In the genomic region with DNA sequence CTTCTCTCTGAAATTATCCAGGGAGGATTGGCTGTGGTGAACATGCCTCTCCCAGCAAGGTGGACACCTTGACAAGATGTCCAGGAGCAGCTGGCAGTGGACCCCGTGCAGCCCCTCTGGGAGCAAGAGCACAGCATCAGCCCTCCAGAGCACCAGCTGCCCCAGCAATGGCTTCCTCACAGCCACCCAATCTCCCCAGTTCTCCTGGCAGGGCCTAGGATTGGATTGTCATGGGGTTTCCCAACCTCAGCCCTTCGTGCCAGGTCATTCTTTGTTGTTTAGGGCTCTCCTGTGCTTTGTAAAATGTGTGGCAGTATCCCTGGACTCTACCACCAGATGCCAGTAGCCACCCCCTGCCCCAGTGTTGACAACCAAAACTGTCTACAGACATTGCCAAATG, we compare ENCODE assay signal across 34 cellular contexts. TPM values are rescaled to one million over a fixed set of nuclear protein-coding genes. Genes with fewer than 3 reads are reported as not detected.
"Had no signal": no experiment of that assay in that cellular context is flagged by ENCODE, and none has a peak within 500 bp of the region (broad histone marks: within the 10 kb centered on the region; RNA-seq: fewer than 3 reads in every experiment).

No MANE protein-coding gene starts in this region.

- H3K27ac Mint-ChIP-seq: activated CD4-positive, alpha-beta memory T cell treated with anti-CD3 and anti-CD28 coated beads, Interleukin-2, amount 10 ng/mL, durations not matched to agents 7 days and 5 days; activated CD4-positive, alpha-beta T cell treated with anti-CD3 and anti-CD28 coated beads, Interleukin-2, amount 10 ng/mL, durations not matched to agents 7 days and 5 days; activated naive CD8-positive, alpha-beta T cell; activated naive CD8-positive, alpha-beta T cell treated with anti-CD3 and anti-CD28 coated beads, Interleukin-2, amount 50 U/mL, for 24 hours; activated T-cell treated with anti-CD3 and anti-CD28 coated beads, Interleukin-2, amount 50 U/mL, for 24 hours; activated T-cell treated with anti-CD3 and anti-CD28 coated beads, Interleukin-2, amount 50 U/mL, for 72 hours; WTC11 had no signal

- H3K9me3 ChIP-seq: adrenal gland, body of pancreas, colonic mucosa, esophagus squamous epithelium had no signal

- H3K4me3 ChIP-seq: adrenal gland, body of pancreas, colonic mucosa, esophagus squamous epithelium had no signal

- H3K27ac ChIP-seq: body of pancreas, colonic mucosa, epithelial cell of prostate, esophagus squamous epithelium had no signal

- ATAC-seq: activated naive CD8-positive, alpha-beta T cell treated with anti-CD3 and anti-CD28 coated beads, Interleukin-2, amount 50 U/mL, for 24 hours; activated T-cell treated with anti-CD3 and anti-CD28 coated beads, Interleukin-2, amount 50 U/mL, for 72 hours; body of pancreas; WTC11 had no signal

- H3K36me3 Mint-ChIP-seq: activated naive CD8-positive, alpha-beta T cell; WTC11 had no signal

- H3K27me3 ChIP-seq: adrenal gland, body of pancreas, colonic mucosa had no signal

- H3K4me3 Mint-ChIP-seq: activated CD4-positive, alpha-beta memory T cell treated with anti-CD3 and anti-CD28 coated beads, Interleukin-2, amount 10 ng/mL, durations not matched to agents 7 days and 5 days; activated CD4-positive, alpha-beta T cell treated with anti-CD3 and anti-CD28 coated beads, Interleukin-2, amount 10 ng/mL, durations not matched to agents 7 days and 5 days; activated naive CD8-positive, alpha-beta T cell; activated naive CD8-positive, alpha-beta T cell treated with anti-CD3 and anti-CD28 coated beads, Interleukin-2, amount 50 U/mL, for 24 hours; activated T-cell treated with anti-CD3 and anti-CD28 coated beads, Interleukin-2, amount 50 U/mL, for 24 hours; activated T-cell treated with anti-CD3 and anti-CD28 coated beads, Interleukin-2, amount 50 U/mL, for 72 hours; WTC11 had no signal

- H3K27me3 Mint-ChIP-seq: activated CD4-positive, alpha-beta memory T cell treated with anti-CD3 and anti-CD28 coated beads, Interleukin-2, amount 10 ng/mL, durations not matched to agents 7 days and 5 days; activated CD4-positive, alpha-beta T cell treated with anti-CD3 and anti-CD28 coated beads, Interleukin-2, amount 10 ng/mL, durations not matched to agents 7 days and 5 days; activated naive CD8-positive, alpha-beta T cell had no signal

- H3K36me3 ChIP-seq: adrenal gland, colonic mucosa, esophagus squamous epithelium had no signal

- H3K4me1 ChIP-seq: body of pancreas had no signal

- H3K9me3 Mint-ChIP-seq: activated CD4-positive, alpha-beta memory T cell treated with anti-CD3 and anti-CD28 coated beads, Interleukin-2, amount 10 ng/mL, durations not matched to agents 7 days and 5 days; activated CD4-positive, alpha-beta T cell treated with anti-CD3 and anti-CD28 coated beads, Interleukin-2, amount 10 ng/mL, durations not matched to agents 7 days and 5 days; activated naive CD8-positive, alpha-beta T cell treated with anti-CD3 and anti-CD28 coated beads, Interleukin-2, amount 50 U/mL, for 24 hours; activated T-cell treated with anti-CD3 and anti-CD28 coated beads, Interleukin-2, amount 50 U/mL, for 24 hours; activated T-cell treated with anti-CD3 and anti-CD28 coated beads, Interleukin-2, amount 50 U/mL, for 72 hours; WTC11 had no signal

- DNase-seq: activated CD4-positive, alpha-beta memory T cell treated with anti-CD3 and anti-CD28 coated beads, Interleukin-2, amount 10 ng/mL, durations not matched to agents 7 days and 5 days; activated CD4-positive, alpha-beta T cell treated with anti-CD3 and anti-CD28 coated beads for 1 hour; activated CD4-positive, alpha-beta T cell treated with anti-CD3 and anti-CD28 coated beads for 4 hours; activated CD4-positive, alpha-beta T cell treated with anti-CD3 and anti-CD28 coated beads, Interleukin-2, amount 10 ng/mL, durations not matched to agents 7 days and 5 days; activated CD4-positive, alpha-beta T cell treated with anti-CD3 and anti-CD28 coated beads, Interleukin-2, amount 50 U/mL, for 4 hours; activated CD8-positive, alpha-beta memory T cell treated with anti-CD3 and anti-CD28 coated beads, Interleukin-2, amount 50 U/mL, for 48 hours; activated effector memory CD4-positive, alpha-beta T cell treated with Interleukin-2 at 50 U/mL for 16 hours; activated gamma-delta T cell treated with Interleukin-2 at 50 U/mL for 16 hours; activated naive CD4-positive, alpha-beta T cell treated with anti-CD3 and anti-CD28 coated beads, Interleukin-2, amount 50 U/mL, for 16 hours; activated naive CD4-positive, alpha-beta T cell treated with Interleukin-2 at 50 U/mL for 16 hours; activated naive CD8-positive, alpha-beta T cell treated with anti-CD3 and anti-CD28 coated beads, Interleukin-2, amount 50 U/mL, for 24 hours; activated T-cell treated with anti-CD3 and anti-CD28 coated beads for 4 hours; activated T-cell treated with anti-CD3 and anti-CD28 coated beads, Interleukin-2, amount 50 U/mL, for 24 hours; activated T-cell treated with anti-CD3 and anti-CD28 coated beads, Interleukin-2, amount 50 U/mL, for 72 hours; adrenal gland; amygdala; body of pancreas; caudate nucleus; colonic mucosa; effector CD8-positive, alpha-beta T cell; esophagus squamous epithelium; head of caudate nucleus; T-helper 1 cell; T-helper 2 cell had no signal

- H3K4me1 Mint-ChIP-seq: WTC11 had no signal

RNA-seq across cellular contexts. Expression of gene KRT36, which starts 1.8 kb away (rescaled TPM):
- total RNA-seq: activated CD4-positive, alpha-beta memory T cell treated with anti-CD3 and anti-CD28 coated beads, Interleukin-2, amount 10 ng/mL, durations not matched to agents 7 days and 5 days; activated CD4-positive, alpha-beta T cell treated with anti-CD3 and anti-CD28 coated beads, Interleukin-2, amount 10 ng/mL, durations not matched to agents 7 days and 5 days; activated T-cell treated with anti-CD3 and anti-CD28 coated beads, Interleukin-2, amount 50 U/mL, for 72 hours; aorta; body of pancreas; colonic mucosa; dermis microvascular lymphatic vessel endothelial cell; endothelial cell of umbilical vein; fibroblast of lung; frontal cortex; WTC11 had no signal
- polyA plus RNA-seq: adrenal gland had no signal

RNA-seq across cellular contexts. Expression of gene KRT35, which starts 10.5 kb away (rescaled TPM):
- total RNA-seq: activated CD4-positive, alpha-beta memory T cell treated with anti-CD3 and anti-CD28 coated beads, Interleukin-2, amount 10 ng/mL, durations not matched to agents 7 days and 5 days; activated CD4-positive, alpha-beta T cell treated with anti-CD3 and anti-CD28 coated beads, Interleukin-2, amount 10 ng/mL, durations not matched to agents 7 days and 5 days; activated T-cell treated with anti-CD3 and anti-CD28 coated beads, Interleukin-2, amount 50 U/mL, for 72 hours; adrenal gland; aorta; body of pancreas; colonic mucosa; dermis microvascular lymphatic vessel endothelial cell; endothelial cell of umbilical vein; esophagus squamous epithelium; fibroblast of lung; fibroblast of villous mesenchyme; frontal cortex; WTC11 had no signal
- polyA plus RNA-seq: adrenal gland, aorta, endothelial cell of umbilical vein, esophagus, fibroblast of lung had no signal

RNA-seq across cellular contexts. Expression of gene KRT13, which starts 13.9 kb away (rescaled TPM):
- total RNA-seq: activated CD4-positive, alpha-beta memory T cell treated with anti-CD3 and anti-CD28 coated beads, Interleukin-2, amount 10 ng/mL, durations not matched to agents 7 days and 5 days; activated CD4-positive, alpha-beta T cell treated with anti-CD3 and anti-CD28 coated beads, Interleukin-2, amount 10 ng/mL, durations not matched to agents 7 days and 5 days; activated T-cell treated with anti-CD3 and anti-CD28 coated beads, Interleukin-2, amount 50 U/mL, for 72 hours; aorta; body of pancreas; dermis microvascular lymphatic vessel endothelial cell; endothelial cell of umbilical vein; fibroblast of lung; fibroblast of villous mesenchyme; frontal cortex; WTC11 had no signal
- polyA plus RNA-seq: endothelial cell of umbilical vein, fibroblast of lung had no signal

RNA-seq across cellular contexts. Expression of gene KRT32, which starts 24.3 kb away (rescaled TPM):
- total RNA-seq: activated CD4-positive, alpha-beta memory T cell treated with anti-CD3 and anti-CD28 coated beads, Interleukin-2, amount 10 ng/mL, durations not matched to agents 7 days and 5 days; activated CD4-positive, alpha-beta T cell treated with anti-CD3 and anti-CD28 coated beads, Interleukin-2, amount 10 ng/mL, durations not matched to agents 7 days and 5 days; activated T-cell treated with anti-CD3 and anti-CD28 coated beads, Interleukin-2, amount 50 U/mL, for 72 hours; adrenal gland; aorta; body of pancreas; colonic mucosa; dermis microvascular lymphatic vessel endothelial cell; endothelial cell of umbilical vein; fibroblast of villous mesenchyme; frontal cortex; WTC11 had no signal
- polyA plus RNA-seq: adrenal gland, aorta, endothelial cell of umbilical vein had no signal

RNA-seq across cellular contexts. Expression of gene KRT15, which starts 27.2 kb away (rescaled TPM):
- total RNA-seq: activated CD4-positive, alpha-beta memory T cell treated with anti-CD3 and anti-CD28 coated beads, Interleukin-2, amount 10 ng/mL, durations not matched to agents 7 days and 5 days; activated CD4-positive, alpha-beta T cell treated with anti-CD3 and anti-CD28 coated beads, Interleukin-2, amount 10 ng/mL, durations not matched to agents 7 days and 5 days; activated T-cell treated with anti-CD3 and anti-CD28 coated beads, Interleukin-2, amount 50 U/mL, for 72 hours; aorta; frontal cortex had no signal
